In the genomic region with DNA sequence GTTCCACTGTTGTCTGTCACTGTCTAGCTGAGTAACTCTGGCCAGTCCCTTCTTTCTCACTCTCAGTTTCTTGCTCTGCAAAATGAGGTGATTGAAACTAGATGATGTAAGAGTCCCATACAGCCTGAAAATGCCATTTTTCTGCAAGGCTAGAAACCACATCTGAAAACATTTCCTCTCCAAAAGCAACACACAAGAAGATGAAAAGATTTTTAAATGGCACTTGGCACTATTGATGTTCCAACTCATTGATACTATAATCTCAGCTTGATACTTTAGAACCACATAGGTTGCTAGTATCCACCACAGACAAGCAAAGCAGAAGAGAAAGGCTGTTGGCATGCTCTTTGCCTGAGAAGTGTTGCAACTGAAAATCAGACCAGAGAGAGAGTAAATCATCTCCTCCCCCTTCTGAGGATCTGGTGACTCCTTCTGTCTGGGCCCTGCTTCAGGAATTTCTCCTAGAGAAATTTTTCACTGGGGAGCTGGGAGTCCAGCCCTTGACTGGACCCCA, we compare ENCODE assay signal across 1 cellular context.
TF ChIP-seq lines count a peak whose summit lies in the region.

No MANE protein-coding gene starts in this region.

TF ChIP-seq in GM12878, 131 proteins besides CTCF, POLR2A, EP300 and RAD21 (continued from another document and continues in another):
- peak in 1 of 2 experiments; percentile 50; a peak in 1 of 4 replicates for TF ChIP-seq ETV6 (conservative IDR thresholded peaks at IDR 0.05 in 1 of 2, IDR thresholded peaks at IDR 0.05 in 1 of 2; ENCODE audit: borderline replicate concordance in 1 of 2, low read depth in 1 of 2)
- no peak for TF ChIP-seq KLF5 (IDR thresholded peaks at IDR 0.05; ENCODE audit: partially characterized antibody)
- TF ChIP-seq RUNX3 (IDR thresholded peaks at IDR 0.05; ENCODE audit: low read length), result peak; percentile 80
- no peak for TF ChIP-seq STAT1 (conservative IDR thresholded peaks at IDR 0.05)
- no peak for TF ChIP-seq SMAD5 (IDR thresholded peaks at IDR 0.05; ENCODE audit: low read depth)
- no peak for TF ChIP-seq ZNF274 (IDR thresholded peaks at IDR 0.05; ENCODE audit: insufficient read depth, insufficient read length)
- TF ChIP-seq, protein P1, sequence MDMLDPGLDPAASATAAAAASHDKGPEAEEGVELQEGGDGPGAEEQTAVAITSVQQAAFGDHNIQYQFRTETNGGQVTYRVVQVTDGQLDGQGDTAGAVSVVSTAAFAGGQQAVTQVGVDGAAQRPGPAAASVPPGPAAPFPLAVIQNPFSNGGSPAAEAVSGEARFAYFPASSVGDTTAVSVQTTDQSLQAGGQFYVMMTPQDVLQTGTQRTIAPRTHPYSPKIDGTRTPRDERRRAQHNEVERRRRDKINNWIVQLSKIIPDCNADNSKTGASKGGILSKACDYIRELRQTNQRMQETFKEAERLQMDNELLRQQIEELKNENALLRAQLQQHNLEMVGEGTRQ (IDR thresholded peaks at IDR 0.05; ENCODE audit: borderline replicate concordance, low read depth, low read length), result no peak
- no peak for TF ChIP-seq SRF (IDR thresholded peaks at IDR 0.05; ENCODE audit: low read depth in 2 of 2, low read length in 2 of 2)
- TF ChIP-seq POLR2AphosphoS2 (IDR thresholded peaks at IDR 0.05; ENCODE audit: low read depth, low read length), result no peak
- TF ChIP-seq, protein P2, sequence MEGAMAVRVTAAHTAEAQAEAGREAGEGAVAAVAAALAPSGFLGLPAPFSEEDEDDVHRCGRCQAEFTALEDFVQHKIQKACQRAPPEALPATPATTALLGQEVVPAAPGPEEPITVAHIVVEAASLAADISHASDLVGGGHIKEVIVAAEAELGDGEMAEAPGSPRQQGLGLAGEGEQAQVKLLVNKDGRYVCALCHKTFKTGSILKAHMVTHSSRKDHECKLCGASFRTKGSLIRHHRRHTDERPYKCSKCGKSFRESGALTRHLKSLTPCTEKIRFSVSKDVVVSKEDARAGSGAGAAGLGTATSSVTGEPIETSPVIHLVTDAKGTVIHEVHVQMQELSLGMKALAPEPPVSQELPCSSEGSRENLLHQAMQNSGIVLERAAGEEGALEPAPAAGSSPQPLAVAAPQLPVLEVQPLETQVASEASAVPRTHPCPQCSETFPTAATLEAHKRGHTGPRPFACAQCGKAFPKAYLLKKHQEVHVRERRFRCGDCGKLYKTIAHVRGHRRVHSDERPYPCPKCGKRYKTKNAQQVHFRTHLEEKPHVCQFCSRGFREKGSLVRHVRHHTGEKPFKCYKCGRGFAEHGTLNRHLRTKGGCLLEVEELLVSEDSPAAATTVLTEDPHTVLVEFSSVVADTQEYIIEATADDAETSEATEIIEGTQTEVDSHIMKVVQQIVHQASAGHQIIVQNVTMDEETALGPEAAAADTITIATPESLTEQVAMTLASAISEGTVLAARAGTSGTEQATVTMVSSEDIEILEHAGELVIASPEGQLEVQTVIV (IDR thresholded peaks at IDR 0.05; ENCODE audit: borderline replicate concordance, partially characterized antibody), result no peak
- TF ChIP-seq, protein P3, sequence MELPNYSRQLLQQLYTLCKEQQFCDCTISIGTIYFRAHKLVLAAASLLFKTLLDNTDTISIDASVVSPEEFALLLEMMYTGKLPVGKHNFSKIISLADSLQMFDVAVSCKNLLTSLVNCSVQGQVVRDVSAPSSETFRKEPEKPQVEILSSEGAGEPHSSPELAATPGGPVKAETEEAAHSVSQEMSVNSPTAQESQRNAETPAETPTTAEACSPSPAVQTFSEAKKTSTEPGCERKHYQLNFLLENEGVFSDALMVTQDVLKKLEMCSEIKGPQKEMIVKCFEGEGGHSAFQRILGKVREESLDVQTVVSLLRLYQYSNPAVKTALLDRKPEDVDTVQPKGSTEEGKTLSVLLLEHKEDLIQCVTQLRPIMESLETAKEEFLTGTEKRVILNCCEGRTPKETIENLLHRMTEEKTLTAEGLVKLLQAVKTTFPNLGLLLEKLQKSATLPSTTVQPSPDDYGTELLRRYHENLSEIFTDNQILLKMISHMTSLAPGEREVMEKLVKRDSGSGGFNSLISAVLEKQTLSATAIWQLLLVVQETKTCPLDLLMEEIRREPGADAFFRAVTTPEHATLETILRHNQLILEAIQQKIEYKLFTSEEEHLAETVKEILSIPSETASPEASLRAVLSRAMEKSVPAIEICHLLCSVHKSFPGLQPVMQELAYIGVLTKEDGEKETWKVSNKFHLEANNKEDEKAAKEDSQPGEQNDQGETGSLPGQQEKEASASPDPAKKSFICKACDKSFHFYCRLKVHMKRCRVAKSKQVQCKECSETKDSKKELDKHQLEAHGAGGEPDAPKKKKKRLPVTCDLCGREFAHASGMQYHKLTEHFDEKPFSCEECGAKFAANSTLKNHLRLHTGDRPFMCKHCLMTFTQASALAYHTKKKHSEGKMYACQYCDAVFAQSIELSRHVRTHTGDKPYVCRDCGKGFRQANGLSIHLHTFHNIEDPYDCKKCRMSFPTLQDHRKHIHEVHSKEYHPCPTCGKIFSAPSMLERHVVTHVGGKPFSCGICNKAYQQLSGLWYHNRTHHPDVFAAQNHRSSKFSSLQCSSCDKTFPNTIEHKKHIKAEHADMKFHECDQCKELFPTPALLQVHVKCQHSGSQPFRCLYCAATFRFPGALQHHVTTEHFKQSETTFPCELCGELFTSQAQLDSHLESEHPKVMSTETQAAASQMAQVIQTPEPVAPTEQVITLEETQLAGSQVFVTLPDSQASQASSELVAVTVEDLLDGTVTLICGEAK (IDR thresholded peaks at IDR 0.05; ENCODE audit: borderline replicate concordance), result no peak
- no peak for TF ChIP-seq MYC (IDR thresholded peaks at IDR 0.05; ENCODE audit: insufficient read depth, insufficient read length, insufficient replicate concordance, low read length, severe bottlenecking)
- no peak for TF ChIP-seq JUNB (IDR thresholded peaks at IDR 0.05)
- TF ChIP-seq, protein P4, sequence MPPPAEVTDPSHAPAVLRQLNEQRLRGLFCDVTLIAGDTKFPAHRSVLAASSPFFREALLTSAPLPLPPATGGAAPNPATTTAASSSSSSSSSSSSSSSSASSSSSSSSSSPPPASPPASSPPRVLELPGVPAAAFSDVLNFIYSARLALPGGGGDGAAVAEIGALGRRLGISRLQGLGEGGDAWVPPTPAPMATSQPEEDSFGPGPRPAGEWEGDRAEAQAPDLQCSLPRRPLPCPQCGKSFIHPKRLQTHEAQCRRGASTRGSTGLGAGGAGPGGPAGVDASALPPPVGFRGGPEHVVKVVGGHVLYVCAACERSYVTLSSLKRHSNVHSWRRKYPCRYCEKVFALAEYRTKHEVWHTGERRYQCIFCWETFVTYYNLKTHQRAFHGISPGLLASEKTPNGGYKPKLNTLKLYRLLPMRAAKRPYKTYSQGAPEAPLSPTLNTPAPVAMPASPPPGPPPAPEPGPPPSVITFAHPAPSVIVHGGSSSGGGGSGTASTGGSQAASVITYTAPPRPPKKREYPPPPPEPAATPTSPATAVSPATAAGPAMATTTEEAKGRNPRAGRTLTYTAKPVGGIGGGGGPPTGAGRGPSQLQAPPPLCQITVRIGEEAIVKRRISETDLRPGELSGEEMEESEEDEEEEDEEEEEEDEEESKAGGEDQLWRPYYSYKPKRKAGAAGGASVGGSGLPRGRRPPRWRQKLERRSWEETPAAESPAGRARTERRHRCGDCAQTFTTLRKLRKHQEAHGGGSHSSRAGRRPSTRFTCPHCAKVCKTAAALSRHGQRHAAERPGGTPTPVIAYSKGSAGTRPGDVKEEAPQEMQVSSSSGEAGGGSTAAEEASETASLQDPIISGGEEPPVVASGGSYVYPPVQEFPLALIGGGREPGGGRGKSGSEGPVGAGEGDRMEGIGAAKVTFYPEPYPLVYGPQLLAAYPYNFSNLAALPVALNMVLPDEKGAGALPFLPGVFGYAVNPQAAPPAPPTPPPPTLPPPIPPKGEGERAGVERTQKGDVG (CRISPR knock-in tag; IDR thresholded peaks at IDR 0.05), result no peak
- no peak for TF ChIP-seq HDAC6 (IDR thresholded peaks at IDR 0.05; ENCODE audit: unreplicated experiment)
- no peak for TF ChIP-seq MEF2B (IDR thresholded peaks at IDR 0.05; ENCODE audit: partially characterized antibody, poor library complexity, severe bottlenecking)
- TF ChIP-seq TBL1XR1 (IDR thresholded peaks at IDR 0.05; ENCODE audit: low read depth, low read length), result peak; percentile 38; the same call in 1 of the 2 replicates
- no peak for TF ChIP-seq SREBF2 (IDR thresholded peaks at IDR 0.05; ENCODE audit: low read length)
- TF ChIP-seq, protein P5, sequence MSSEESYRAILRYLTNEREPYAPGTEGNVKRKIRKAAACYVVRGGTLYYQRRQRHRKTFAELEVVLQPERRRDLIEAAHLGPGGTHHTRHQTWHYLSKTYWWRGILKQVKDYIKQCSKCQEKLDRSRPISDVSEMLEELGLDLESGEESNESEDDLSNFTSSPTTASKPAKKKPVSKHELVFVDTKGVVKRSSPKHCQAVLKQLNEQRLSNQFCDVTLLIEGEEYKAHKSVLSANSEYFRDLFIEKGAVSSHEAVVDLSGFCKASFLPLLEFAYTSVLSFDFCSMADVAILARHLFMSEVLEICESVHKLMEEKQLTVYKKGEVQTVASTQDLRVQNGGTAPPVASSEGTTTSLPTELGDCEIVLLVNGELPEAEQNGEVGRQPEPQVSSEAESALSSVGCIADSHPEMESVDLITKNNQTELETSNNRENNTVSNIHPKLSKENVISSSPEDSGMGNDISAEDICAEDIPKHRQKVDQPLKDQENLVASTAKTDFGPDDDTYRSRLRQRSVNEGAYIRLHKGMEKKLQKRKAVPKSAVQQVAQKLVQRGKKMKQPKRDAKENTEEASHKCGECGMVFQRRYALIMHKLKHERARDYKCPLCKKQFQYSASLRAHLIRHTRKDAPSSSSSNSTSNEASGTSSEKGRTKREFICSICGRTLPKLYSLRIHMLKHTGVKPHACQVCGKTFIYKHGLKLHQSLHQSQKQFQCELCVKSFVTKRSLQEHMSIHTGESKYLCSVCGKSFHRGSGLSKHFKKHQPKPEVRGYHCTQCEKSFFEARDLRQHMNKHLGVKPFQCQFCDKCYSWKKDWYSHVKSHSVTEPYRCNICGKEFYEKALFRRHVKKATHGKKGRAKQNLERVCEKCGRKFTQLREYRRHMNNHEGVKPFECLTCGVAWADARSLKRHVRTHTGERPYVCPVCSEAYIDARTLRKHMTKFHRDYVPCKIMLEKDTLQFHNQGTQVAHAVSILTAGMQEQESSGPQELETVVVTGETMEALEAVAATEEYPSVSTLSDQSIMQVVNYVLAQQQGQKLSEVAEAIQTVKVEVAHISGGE (CRISPR knock-in tag; IDR thresholded peaks at IDR 0.05), result no peak
- TF ChIP-seq RB1 (IDR thresholded peaks at IDR 0.05; ENCODE audit: borderline replicate concordance), result no peak
- no peak for TF ChIP-seq SMC3 (IDR thresholded peaks at IDR 0.05; ENCODE audit: borderline replicate concordance, low read length)
- TF ChIP-seq ESRRA (IDR thresholded peaks at IDR 0.05; ENCODE audit: low read length), result no peak
- TF ChIP-seq, protein P6, sequence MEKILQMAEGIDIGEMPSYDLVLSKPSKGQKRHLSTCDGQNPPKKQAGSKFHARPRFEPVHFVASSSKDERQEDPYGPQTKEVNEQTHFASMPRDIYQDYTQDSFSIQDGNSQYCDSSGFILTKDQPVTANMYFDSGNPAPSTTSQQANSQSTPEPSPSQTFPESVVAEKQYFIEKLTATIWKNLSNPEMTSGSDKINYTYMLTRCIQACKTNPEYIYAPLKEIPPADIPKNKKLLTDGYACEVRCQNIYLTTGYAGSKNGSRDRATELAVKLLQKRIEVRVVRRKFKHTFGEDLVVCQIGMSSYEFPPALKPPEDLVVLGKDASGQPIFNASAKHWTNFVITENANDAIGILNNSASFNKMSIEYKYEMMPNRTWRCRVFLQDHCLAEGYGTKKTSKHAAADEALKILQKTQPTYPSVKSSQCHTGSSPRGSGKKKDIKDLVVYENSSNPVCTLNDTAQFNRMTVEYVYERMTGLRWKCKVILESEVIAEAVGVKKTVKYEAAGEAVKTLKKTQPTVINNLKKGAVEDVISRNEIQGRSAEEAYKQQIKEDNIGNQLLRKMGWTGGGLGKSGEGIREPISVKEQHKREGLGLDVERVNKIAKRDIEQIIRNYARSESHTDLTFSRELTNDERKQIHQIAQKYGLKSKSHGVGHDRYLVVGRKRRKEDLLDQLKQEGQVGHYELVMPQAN (conservative IDR thresholded peaks at IDR 0.05), result no peak
- TF ChIP-seq NR2F1 (conservative IDR thresholded peaks at IDR 0.05), result 0 out of 2 replicates have a peak, but pooled peaks have one; percentile 39
- 0 out of 2 replicates have a peak, but pooled peaks have one; percentile 9 for TF ChIP-seq NFIC (IDR thresholded peaks at IDR 0.05; ENCODE audit: low read depth, low read length)
- TF ChIP-seq SMARCA5 (IDR thresholded peaks at IDR 0.05), result no peak
- TF ChIP-seq CBX5 (IDR thresholded peaks at IDR 0.05; ENCODE audit: low read depth), result no peak
- TF ChIP-seq, protein P7, sequence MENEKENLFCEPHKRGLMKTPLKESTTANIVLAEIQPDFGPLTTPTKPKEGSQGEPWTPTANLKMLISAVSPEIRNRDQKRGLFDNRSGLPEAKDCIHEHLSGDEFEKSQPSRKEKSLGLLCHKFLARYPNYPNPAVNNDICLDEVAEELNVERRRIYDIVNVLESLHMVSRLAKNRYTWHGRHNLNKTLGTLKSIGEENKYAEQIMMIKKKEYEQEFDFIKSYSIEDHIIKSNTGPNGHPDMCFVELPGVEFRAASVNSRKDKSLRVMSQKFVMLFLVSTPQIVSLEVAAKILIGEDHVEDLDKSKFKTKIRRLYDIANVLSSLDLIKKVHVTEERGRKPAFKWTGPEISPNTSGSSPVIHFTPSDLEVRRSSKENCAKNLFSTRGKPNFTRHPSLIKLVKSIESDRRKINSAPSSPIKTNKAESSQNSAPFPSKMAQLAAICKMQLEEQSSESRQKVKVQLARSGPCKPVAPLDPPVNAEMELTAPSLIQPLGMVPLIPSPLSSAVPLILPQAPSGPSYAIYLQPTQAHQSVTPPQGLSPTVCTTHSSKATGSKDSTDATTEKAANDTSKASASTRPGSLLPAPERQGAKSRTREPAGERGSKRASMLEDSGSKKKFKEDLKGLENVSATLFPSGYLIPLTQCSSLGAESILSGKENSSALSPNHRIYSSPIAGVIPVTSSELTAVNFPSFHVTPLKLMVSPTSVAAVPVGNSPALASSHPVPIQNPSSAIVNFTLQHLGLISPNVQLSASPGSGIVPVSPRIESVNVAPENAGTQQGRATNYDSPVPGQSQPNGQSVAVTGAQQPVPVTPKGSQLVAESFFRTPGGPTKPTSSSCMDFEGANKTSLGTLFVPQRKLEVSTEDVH (IDR thresholded peaks at IDR 0.05; ENCODE audit: low read depth, partially characterized antibody), result no peak
- TF ChIP-seq TCF12 (IDR thresholded peaks at IDR 0.05; ENCODE audit: low read depth, low read length), result no peak
- peak; percentile 90 for TF ChIP-seq TCF7 (IDR thresholded peaks at IDR 0.05; ENCODE audit: borderline replicate concordance)
- no peak for TF ChIP-seq HDGF (IDR thresholded peaks at IDR 0.05)
- TF ChIP-seq ZNF24 (IDR thresholded peaks at IDR 0.05), result no peak
- no peak for TF ChIP-seq SPI1 (IDR thresholded peaks at IDR 0.05; ENCODE audit: borderline replicate concordance, insufficient read depth, low read depth, low read length)
- no peak for TF ChIP-seq NFXL1 (IDR thresholded peaks at IDR 0.05; ENCODE audit: borderline replicate concordance)
- TF ChIP-seq, protein P8, sequence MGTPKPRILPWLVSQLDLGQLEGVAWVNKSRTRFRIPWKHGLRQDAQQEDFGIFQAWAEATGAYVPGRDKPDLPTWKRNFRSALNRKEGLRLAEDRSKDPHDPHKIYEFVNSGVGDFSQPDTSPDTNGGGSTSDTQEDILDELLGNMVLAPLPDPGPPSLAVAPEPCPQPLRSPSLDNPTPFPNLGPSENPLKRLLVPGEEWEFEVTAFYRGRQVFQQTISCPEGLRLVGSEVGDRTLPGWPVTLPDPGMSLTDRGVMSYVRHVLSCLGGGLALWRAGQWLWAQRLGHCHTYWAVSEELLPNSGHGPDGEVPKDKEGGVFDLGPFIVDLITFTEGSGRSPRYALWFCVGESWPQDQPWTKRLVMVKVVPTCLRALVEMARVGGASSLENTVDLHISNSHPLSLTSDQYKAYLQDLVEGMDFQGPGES (IDR thresholded peaks at IDR 0.05), result no peak
- TF ChIP-seq CREB1 (IDR thresholded peaks at IDR 0.05; ENCODE audit: low read depth), result no peak
